Comparison of ENCODE assay signal across 1 cellular context in genomic region chr18:70578480-70578879, GRCh38.
TF ChIP-seq lines count a peak whose summit lies in the region.

No MANE protein-coding gene starts in this region.

TF ChIP-seq in H1, 55 proteins besides CTCF, POLR2A, EP300 and RAD21 (continued from another document):
- TF ChIP-seq USF2 (IDR thresholded peaks at IDR 0.05; ENCODE audit: low read length) (no peak), POU5F1 (IDR thresholded peaks at IDR 0.05; ENCODE audit: low read depth, low read length) (no peak), RXRA (IDR thresholded peaks at IDR 0.05; ENCODE audit: insufficient read depth, low read depth, low read length) (no peak), KDM1A (IDR thresholded peaks at IDR 0.05; ENCODE audit: borderline replicate concordance, low read length) (no peak), GABPA (IDR thresholded peaks at IDR 0.05; ENCODE audit: borderline replicate concordance, insufficient read depth, low read length) (no peak), SAP30 (IDR thresholded peaks at IDR 0.05; ENCODE audit: insufficient read depth, insufficient replicate concordance, low read length) (no peak), RNF2 (IDR thresholded peaks at IDR 0.05; ENCODE audit: borderline replicate concordance, low read depth, low read length, missing control alignments, poor library complexity, severe bottlenecking) (no peak), MAFK (IDR thresholded peaks at IDR 0.05; ENCODE audit: low read depth, low read length) (no peak), ATF2 (IDR thresholded peaks at IDR 0.05; ENCODE audit: low read length) (no peak), TAF1 (IDR thresholded peaks at IDR 0.05; ENCODE audit: low read depth, low read length) (no peak)
TF ChIP-seq in H1: peak in this region for 0.
